Comparison of ENCODE assay signal across 24 cellular contexts in the genomic region with DNA sequence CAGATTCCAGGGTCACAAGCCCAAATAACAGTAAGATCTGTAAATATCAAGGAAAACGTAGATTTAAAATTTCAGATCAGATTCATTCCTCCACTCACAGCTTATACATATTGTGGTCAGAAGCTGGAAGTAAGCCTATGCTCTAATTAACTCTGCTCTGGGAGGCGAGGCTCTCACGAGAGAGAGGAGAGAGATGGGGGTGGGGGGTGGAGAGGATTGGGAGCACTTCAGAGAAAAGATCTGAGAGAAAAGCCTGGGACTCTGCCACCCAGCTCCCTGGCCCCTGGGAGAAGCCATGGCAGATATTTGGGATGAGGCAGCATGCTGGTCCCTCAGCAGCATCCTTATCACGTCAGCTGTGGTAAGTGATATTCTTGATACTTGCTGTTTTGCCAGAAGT.
"Had no signal": no experiment of that assay in that cellular context is flagged by ENCODE, and none has a peak within 500 bp of the region (broad histone marks: within the 10 kb centered on the region; RNA-seq: fewer than 3 reads in every experiment).

No MANE protein-coding gene starts in this region.

- DNase-seq: activated B cell treated with CpG ODN at 0.5 μM for 24 hours; activated CD4-positive, alpha-beta memory T cell treated with anti-CD3 and anti-CD28 coated beads for 36 hours; activated CD4-positive, alpha-beta T cell treated with anti-CD3 and anti-CD28 coated beads for 36 hours; activated naive CD4-positive, alpha-beta T cell treated with Interleukin-2 at 50 U/mL for 16 hours; activated naive CD8-positive, alpha-beta T cell treated with anti-CD3 and anti-CD28 coated beads for 36 hours; activated T-cell treated with anti-CD3 and anti-CD28 coated beads, Interleukin-2, amount 50 U/mL, for 48 hours; endodermal cell; foreskin fibroblast; immature natural killer cell; lower lobe of right lung; naive B cell; posterior cingulate gyrus; sigmoid colon; stimulated activated CD4-positive, alpha-beta T cell treated with anti-CD3 and anti-CD28 coated beads, Interleukin-2, amount 100 ng/mL, for 48 hours; stimulated activated CD8-positive, alpha-beta memory T cell treated with anti-CD3 and anti-CD28 coated beads, Interleukin-4, amount 100 ng/mL, for 48 hours; stimulated activated naive B cell treated with anti-CD40 and anti-IgM and Interleukin-4, amounts not matched to agents 10 μg/mL and 1 μg/mL and 100 μg/mL, for 72 hours; T1000; testis; uterus had no signal

- ATAC-seq: activated CD4-positive, alpha-beta T cell treated with anti-CD3 and anti-CD28 coated beads for 36 hours; left lobe of liver; lower lobe of right lung; stimulated activated naive B cell treated with anti-CD40 and anti-IgM and Interleukin-4, amounts not matched to agents 10 μg/mL and 1 μg/mL and 100 μg/mL, for 72 hours had no signal

- H3K36me3 Mint-ChIP-seq: activated CD4-positive, alpha-beta memory T cell treated with anti-CD3 and anti-CD28 coated beads for 36 hours; activated naive CD8-positive, alpha-beta T cell treated with anti-CD3 and anti-CD28 coated beads for 36 hours; immature natural killer cell; naive B cell; stimulated activated naive B cell treated with anti-CD40 and anti-IgM and Interleukin-4, amounts not matched to agents 10 μg/mL and 1 μg/mL and 100 μg/mL, for 72 hours had no signal

- H3K27me3 Mint-ChIP-seq: activated B cell treated with CpG ODN at 0.5 μM for 24 hours had no signal

- H3K9me3 ChIP-seq: breast epithelium, lower lobe of right lung, sigmoid colon, testis, uterus had no signal

- H3K27me3 ChIP-seq: breast epithelium, sigmoid colon, testis, uterus had no signal

- H3K9me3 Mint-ChIP-seq: activated B cell treated with CpG ODN at 0.5 μM for 24 hours; activated CD4-positive, alpha-beta memory T cell treated with anti-CD3 and anti-CD28 coated beads for 36 hours; activated naive CD8-positive, alpha-beta T cell treated with anti-CD3 and anti-CD28 coated beads for 36 hours; central memory CD8-positive, alpha-beta T cell; endodermal cell; immature natural killer cell; naive B cell; neural crest cell; stimulated activated naive B cell treated with anti-CD40 and anti-IgM and Interleukin-4, amounts not matched to agents 10 μg/mL and 1 μg/mL and 100 μg/mL, for 72 hours had no signal

- H3K4me3 ChIP-seq: breast epithelium, lower lobe of right lung, sigmoid colon, testis, uterus had no signal

- H3K4me1 ChIP-seq: breast epithelium, lower lobe of right lung, sigmoid colon, uterus had no signal

- H3K4me1 Mint-ChIP-seq: activated CD4-positive, alpha-beta T cell treated with anti-CD3 and anti-CD28 coated beads for 36 hours; activated naive CD8-positive, alpha-beta T cell treated with anti-CD3 and anti-CD28 coated beads for 36 hours; central memory CD8-positive, alpha-beta T cell; immature natural killer cell had no signal

- H3K27ac Mint-ChIP-seq: activated B cell treated with CpG ODN at 0.5 μM for 24 hours; activated CD4-positive, alpha-beta memory T cell treated with anti-CD3 and anti-CD28 coated beads for 36 hours; activated CD4-positive, alpha-beta T cell treated with anti-CD3 and anti-CD28 coated beads for 36 hours; activated naive CD8-positive, alpha-beta T cell treated with anti-CD3 and anti-CD28 coated beads for 36 hours; endodermal cell; immature natural killer cell; naive B cell; stimulated activated naive B cell treated with anti-CD40 and anti-IgM and Interleukin-4, amounts not matched to agents 10 μg/mL and 1 μg/mL and 100 μg/mL, for 72 hours had no signal

- H3K36me3 ChIP-seq: breast epithelium, lower lobe of right lung, sigmoid colon, uterus had no signal

- H3K4me3 Mint-ChIP-seq: activated B cell treated with CpG ODN at 0.5 μM for 24 hours; activated CD4-positive, alpha-beta memory T cell treated with anti-CD3 and anti-CD28 coated beads for 36 hours; activated CD4-positive, alpha-beta T cell treated with anti-CD3 and anti-CD28 coated beads for 36 hours; activated naive CD8-positive, alpha-beta T cell treated with anti-CD3 and anti-CD28 coated beads for 36 hours; central memory CD8-positive, alpha-beta T cell; endodermal cell; immature natural killer cell; naive B cell; stimulated activated naive B cell treated with anti-CD40 and anti-IgM and Interleukin-4, amounts not matched to agents 10 μg/mL and 1 μg/mL and 100 μg/mL, for 72 hours had no signal

- H3K27ac ChIP-seq: breast epithelium, coronary artery, lower lobe of right lung, sigmoid colon, testis, uterus had no signal
